8 cellular contexts compared by ENCODE assay signal in genomic region chr7:92809397-92810241, GRCh38. TPM values are rescaled to one million over a fixed set of nuclear protein-coding genes. Genes with fewer than 3 reads are reported as not detected.
DNase-seq lines count a peak whose midpoint lies in the region; ATAC-seq and TF ChIP-seq lines count a peak whose summit lies in the region.

No MANE protein-coding gene starts in this region.

- intact Hi-C loops in HCT116 (cut with micrococcal nuclease), result no loop called here
- intact Hi-C loops in colonic mucosa (cut with DNase I), result no loop called here

- no peak for TF ChIP-seq POLR2A in HCT116 (IDR thresholded peaks at IDR 0.05; ENCODE audit: borderline replicate concordance, extremely low read depth, insufficient read depth, insufficient read length)

- TF ChIP-seq CTCF in HCT116 (IDR thresholded peaks at IDR 0.05 in 2 of 3, conservative IDR thresholded peaks at IDR 0.05 in 1 of 3; ENCODE audit: borderline replicate concordance in 1 of 3, insufficient read depth in 1 of 3, low read depth in 2 of 3, low read length in 2 of 3) (no peak), colonic mucosa (IDR thresholded peaks at IDR 0.05) (no peak), liver (IDR thresholded peaks at IDR 0.05; ENCODE audit: low read depth, low read length, missing input control) (no peak)

- H3K27me3 ChIP-seq in HCT116 (ENCODE audit: insufficient read depth, low read length) (no peaks in the 10 kb centered on the region), colonic mucosa (no peaks in the 10 kb centered on the region), liver (ENCODE audit: control insufficient read depth in 4 of 4, insufficient read depth in 4 of 4, low read length in 3 of 4) (no peaks in the 10 kb centered on the region)

- H3K4me1 Mint-ChIP-seq in T-helper 2 cell treated with Interferon-gamma antibody and Interleukin-4, amounts not matched to agents 5 μg/mL and 100 μg/mL, for 36 hours (ENCODE audit: low read depth), result peaks cover 59% of the 10 kb centered on the region
- peaks cover 74% of the 10 kb centered on the region for H3K4me1 Mint-ChIP-seq in stimulated activated naive CD8-positive, alpha-beta T cell treated with anti-CD3 and anti-CD28 coated beads, Interleukin-15, Interleukin-2, amounts not matched to agents 100 ng/mL and 50 ng/mL, for 24 hours (ENCODE audit: low read depth)

- H3K4me1 ChIP-seq in HCT116 (ENCODE audit: control insufficient read depth in 1 of 2, insufficient read depth in 2 of 2, low read length in 2 of 2), result peaks cover 16 to 36% of the 10 kb centered on the region in 2 experiments
- peaks cover 7% of the 10 kb centered on the region for H3K4me1 ChIP-seq in colonic mucosa
- H3K4me1 ChIP-seq in liver (ENCODE audit: control insufficient read depth in 4 of 4, insufficient read depth in 4 of 4, low read length in 3 of 4), result peaks cover 8 to 16% (median 14%) of the 10 kb centered on the region in 4 donors

- peak overlapping the region; percentile 51 for H3K9ac ChIP-seq in HCT116 (ENCODE audit: low read length)
- no peak overlapping the region for H3K9ac ChIP-seq in colonic mucosa (ENCODE audit: low read depth in 2 of 2, low read length in 2 of 2)
- no peak overlapping the region for H3K9ac ChIP-seq in liver (ENCODE audit: low read depth in 1 of 2, low read length in 2 of 2)

- CTCF ChIA-PET in HCT116 (lab: Charles Lee), result interaction anchor here (0.9 kb wide), 1 partner anchor 24 kb away, joined by 3 read pairs; no protein-coding TSS in a partner anchor

- H3K9me3 ChIP-seq in HCT116 (ENCODE audit: control insufficient read depth in 1 of 2, insufficient read depth in 1 of 2, low read depth in 1 of 2, low read length in 2 of 2), result no peaks in the 10 kb centered on the region
- no peaks in the 10 kb centered on the region for H3K9me3 ChIP-seq in colonic mucosa
- H3K9me3 ChIP-seq in liver (ENCODE audit: control insufficient read depth in 4 of 4, low read length in 3 of 4), result no peaks in the 10 kb centered on the region

- peak; percentile 51 for DNase-seq in activated CD4-positive, CD25-positive, alpha-beta regulatory T cell treated with anti-CD3 and anti-CD28 coated beads, Interleukin-2, amount 50 U/mL, for 16 hours (ENCODE audit: low read depth, low spot score)
- no peak for DNase-seq in activated CD4-positive, CD25-positive, alpha-beta regulatory T cell treated with anti-CD3 and anti-CD28 coated beads, Interleukin-2, amount 50 U/mL, for 72 hours
- DNase-seq in HCT116 (ENCODE audit: low read depth, low spot score) (peak; percentile 76), LHCN-M2 (ENCODE audit: low read depth) (peak; percentile 93), colonic mucosa (peak; percentile 85)
- DNase-seq in T-helper 2 cell treated with Interferon-gamma antibody and Interleukin-4, amounts not matched to agents 5 μg/mL and 100 μg/mL, for 36 hours (ENCODE audit: low spot score), result peak; percentile 78

- H3K9me3 Mint-ChIP-seq in T-helper 2 cell treated with Interferon-gamma antibody and Interleukin-4, amounts not matched to agents 5 μg/mL and 100 μg/mL, for 36 hours, result no peaks in the 10 kb centered on the region
- H3K9me3 Mint-ChIP-seq in stimulated activated naive CD8-positive, alpha-beta T cell treated with anti-CD3 and anti-CD28 coated beads, Interleukin-15, Interleukin-2, amounts not matched to agents 100 ng/mL and 50 ng/mL, for 24 hours, result no peaks in the 10 kb centered on the region

- TF ChIP-seq RAD21 in HCT116 (IDR thresholded peaks at IDR 0.05; ENCODE audit: low read depth), result no peak
- peak; percentile 32 to 51 for TF ChIP-seq RAD21 in liver (IDR thresholded peaks at IDR 0.05)

- RAD21 ChIA-PET in HCT116 (lab: Charles Lee; ENCODE audit: low non-redundant PET in 1 of 2, low total read pairs in 2 of 2, uncharacterized antibody in 2 of 2, unreplicated experiment in 2 of 2), result no interaction called here

- no peaks in the 10 kb centered on the region for H3K27me3 Mint-ChIP-seq in T-helper 2 cell treated with Interferon-gamma antibody and Interleukin-4, amounts not matched to agents 5 μg/mL and 100 μg/mL, for 36 hours (ENCODE audit: low read depth)
- H3K27me3 Mint-ChIP-seq in stimulated activated naive CD8-positive, alpha-beta T cell treated with anti-CD3 and anti-CD28 coated beads, Interleukin-15, Interleukin-2, amounts not matched to agents 100 ng/mL and 50 ng/mL, for 24 hours, result no peaks in the 10 kb centered on the region

- TSS peak; percentile 75 for BruUV-seq in HCT116 (replicated peaks; lab: Mats Ljungman, UMichigan)

- H3K4me3 Mint-ChIP-seq in T-helper 2 cell treated with Interferon-gamma antibody and Interleukin-4, amounts not matched to agents 5 μg/mL and 100 μg/mL, for 36 hours, result peak overlapping the region; percentile 64
- peak overlapping the region; percentile 62 for H3K4me3 Mint-ChIP-seq in stimulated activated naive CD8-positive, alpha-beta T cell treated with anti-CD3 and anti-CD28 coated beads, Interleukin-15, Interleukin-2, amounts not matched to agents 100 ng/mL and 50 ng/mL, for 24 hours

- POLR2A ChIA-PET in HCT116 (lab: Charles Lee), result interaction anchor here (1.1 kb wide), 1 partner anchor 43 kb away, joined by 3 read pairs; no protein-coding TSS in a partner anchor

- H2AFZ ChIP-seq in HCT116 (ENCODE audit: low read depth, low read length, poor library complexity, severe bottlenecking), result no peak overlapping the region

- peaks cover 43% of the 10 kb centered on the region for H3K36me3 Mint-ChIP-seq in T-helper 2 cell treated with Interferon-gamma antibody and Interleukin-4, amounts not matched to agents 5 μg/mL and 100 μg/mL, for 36 hours (ENCODE audit: low read depth)
- H3K36me3 Mint-ChIP-seq in stimulated activated naive CD8-positive, alpha-beta T cell treated with anti-CD3 and anti-CD28 coated beads, Interleukin-15, Interleukin-2, amounts not matched to agents 100 ng/mL and 50 ng/mL, for 24 hours (ENCODE audit: low read depth), result peaks cover 42% of the 10 kb centered on the region

- no peaks in the 10 kb centered on the region; the same call in 1 of the 2 replicates for H3K9me2 ChIP-seq in HCT116 (ENCODE audit: insufficient read depth)

- peak overlapping the region in 1 of 2 experiments; percentile 14; a peak in 2 of 4 replicates for H3K4me3 ChIP-seq in HCT116 (replicated peaks in 1 of 2; ENCODE audit: low read depth in 1 of 2, low read length in 2 of 2)
- H3K4me3 ChIP-seq in colonic mucosa, result no peak overlapping the region
- H3K4me3 ChIP-seq in liver (ENCODE audit: low read depth in 1 of 3, low read length in 3 of 3), result no peak overlapping the region

- peaks cover 96% of the 10 kb centered on the region for H3K79me2 ChIP-seq in HCT116 (ENCODE audit: insufficient read depth, low read length)

- H3K27ac ChIP-seq in HCT116 (ENCODE audit: low read depth, low read length) (peak overlapping the region; percentile 60), colonic mucosa (peak overlapping the region; percentile 54), liver (ENCODE audit: low read depth in 1 of 2, low read length in 2 of 2) (peak overlapping the region; percentile 70 to 73)

- peak overlapping the region; percentile 67 for H3K4me2 ChIP-seq in HCT116 (ENCODE audit: low read length)

- peak; percentile 90 for ATAC-seq in HCT116

- H3K27ac Mint-ChIP-seq in T-helper 2 cell treated with Interferon-gamma antibody and Interleukin-4, amounts not matched to agents 5 μg/mL and 100 μg/mL, for 36 hours, result peak overlapping the region; percentile 90
- peak overlapping the region; percentile 94 for H3K27ac Mint-ChIP-seq in stimulated activated naive CD8-positive, alpha-beta T cell treated with anti-CD3 and anti-CD28 coated beads, Interleukin-15, Interleukin-2, amounts not matched to agents 100 ng/mL and 50 ng/mL, for 24 hours

- WGBS in liver, result 11% methylated on average over 6 of the region's 6 CpGs

- no peaks in the 10 kb centered on the region for H3K36me3 ChIP-seq in HCT116 (ENCODE audit: control insufficient read depth in 1 of 2, insufficient read depth in 2 of 2, low read length in 2 of 2)
- no peaks in the 10 kb centered on the region for H3K36me3 ChIP-seq in colonic mucosa
- H3K36me3 ChIP-seq in liver (ENCODE audit: control insufficient read depth in 4 of 4, insufficient read depth in 3 of 4, low read depth in 1 of 4, low read length in 3 of 4), result no peaks in the 10 kb centered on the region

- no peaks in the 10 kb centered on the region for H4K20me1 ChIP-seq in HCT116 (ENCODE audit: insufficient read depth)

TF ChIP-seq in HCT116, 20 proteins besides CTCF, POLR2A, EP300 and RAD21 (continues in another document):
- TF ChIP-seq ATF3 (IDR thresholded peaks at IDR 0.05) (peak; percentile 83), TCF7L2 (IDR thresholded peaks at IDR 0.05; ENCODE audit: borderline replicate concordance, extremely low read depth, insufficient read depth, insufficient read length) (peak; percentile 19), EGR1 (IDR thresholded peaks at IDR 0.05; ENCODE audit: low read depth) (no peak), CEBPB (IDR thresholded peaks at IDR 0.05; ENCODE audit: low read depth) (peak; percentile 88), CBX3 (IDR thresholded peaks at IDR 0.05; ENCODE audit: low read depth) (peak; percentile 95; the same call in 1 of the 2 replicates), EZH2phosphoT487 (IDR thresholded peaks at IDR 0.05; ENCODE audit: borderline replicate concordance) (no peak), SIN3A (IDR thresholded peaks at IDR 0.05; ENCODE audit: low read depth) (no peak)

TF ChIP-seq in liver, 16 proteins besides CTCF, POLR2A, EP300 and RAD21 (continues in another document):
- TF ChIP-seq HNF4G (IDR thresholded peaks at IDR 0.05) (no peak), FOXA1 (IDR thresholded peaks at IDR 0.05) (no peak), FOXA2 (IDR thresholded peaks at IDR 0.05) (peak; percentile 7), GABPA (IDR thresholded peaks at IDR 0.05 in 1 of 2, conservative IDR thresholded peaks at IDR 0.05 in 1 of 2) (peak in 1 of 2 donors; percentile 70)
- TF ChIP-seq, protein P1, sequence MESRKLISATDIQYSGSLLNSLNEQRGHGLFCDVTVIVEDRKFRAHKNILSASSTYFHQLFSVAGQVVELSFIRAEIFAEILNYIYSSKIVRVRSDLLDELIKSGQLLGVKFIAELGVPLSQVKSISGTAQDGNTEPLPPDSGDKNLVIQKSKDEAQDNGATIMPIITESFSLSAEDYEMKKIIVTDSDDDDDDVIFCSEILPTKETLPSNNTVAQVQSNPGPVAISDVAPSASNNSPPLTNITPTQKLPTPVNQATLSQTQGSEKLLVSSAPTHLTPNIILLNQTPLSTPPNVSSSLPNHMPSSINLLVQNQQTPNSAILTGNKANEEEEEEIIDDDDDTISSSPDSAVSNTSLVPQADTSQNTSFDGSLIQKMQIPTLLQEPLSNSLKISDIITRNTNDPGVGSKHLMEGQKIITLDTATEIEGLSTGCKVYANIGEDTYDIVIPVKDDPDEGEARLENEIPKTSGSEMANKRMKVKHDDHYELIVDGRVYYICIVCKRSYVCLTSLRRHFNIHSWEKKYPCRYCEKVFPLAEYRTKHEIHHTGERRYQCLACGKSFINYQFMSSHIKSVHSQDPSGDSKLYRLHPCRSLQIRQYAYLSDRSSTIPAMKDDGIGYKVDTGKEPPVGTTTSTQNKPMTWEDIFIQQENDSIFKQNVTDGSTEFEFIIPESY (IDR thresholded peaks at IDR 0.05), result peak; percentile 41

RNA-seq across cellular contexts. Expression of gene CDK6, which starts 26.8 kb away (rescaled TPM):
- total RNA-seq in HCT116 (2021; ENCODE audit: unreplicated experiment), result 41.4 TPM
- 4.6 TPM in 2 replicates for polyA plus RNA-seq in HCT116 (2012)
- 66.1 and 66.2 TPM in 2 replicates for total RNA-seq in LHCN-M2 (2014; rRNA removed)
- 19.8 TPM for polyA plus RNA-seq in LHCN-M2 (2012)
- 10 to 100 TPM; 37.1 to 55.4 TPM for total RNA-seq in colonic mucosa
- 10 to 100 TPM; 17.7 to 35.0 TPM for total RNA-seq in liver
- 1 to 10 TPM; 3.3 to 6.2 TPM for polyA plus RNA-seq in liver
